In the genomic region with DNA sequence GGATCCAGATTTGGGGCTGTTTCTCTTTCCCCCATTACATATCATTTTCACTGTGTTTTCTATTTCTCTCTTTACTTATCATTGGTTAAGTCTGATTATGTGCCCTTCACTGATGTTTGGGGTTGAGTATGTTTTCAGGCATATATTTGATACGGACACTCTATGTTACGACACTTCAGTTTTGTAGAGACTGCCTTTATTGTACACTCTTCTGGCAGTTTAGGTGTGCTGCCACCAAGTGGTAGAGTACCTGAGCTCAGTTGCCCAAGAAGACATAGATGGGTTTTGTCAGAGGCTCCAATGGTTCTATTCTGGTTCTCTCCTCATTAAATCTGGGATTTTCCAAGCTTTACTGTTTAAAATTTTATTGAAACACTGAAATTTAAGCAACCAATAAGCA, we compare ENCODE assay signal across 9 cellular contexts.
DNase-seq lines count a peak whose midpoint lies in the region; ATAC-seq and TF ChIP-seq lines count a peak whose summit lies in the region.
"Had no signal": no experiment of that assay in that cellular context is flagged by ENCODE, and none has a peak within 500 bp of the region (broad histone marks: within the 10 kb centered on the region; RNA-seq: fewer than 3 reads in every experiment).

No MANE protein-coding gene starts in this region.

- no peaks in the 10 kb centered on the region for H3K9me3 ChIP-seq in Caco-2
- no peaks in the 10 kb centered on the region for H3K9me3 ChIP-seq in CD4-positive, alpha-beta memory T cell (ENCODE audit: control insufficient read depth in 1 of 2, low read length in 2 of 2)

- H3K4me3 ChIP-seq in Caco-2 (ENCODE audit: low read depth, low read length), result no peak overlapping the region
- H3K4me3 ChIP-seq in Jurkat, Clone E6-1 (ENCODE audit: low read length), result no peak overlapping the region
- H3K4me3 ChIP-seq in CD4-positive, alpha-beta memory T cell (ENCODE audit: low read length in 2 of 2), result no peak overlapping the region

- no peaks in the 10 kb centered on the region for H3K36me3 ChIP-seq in Caco-2 (ENCODE audit: control insufficient read depth, insufficient read depth, low read length)
- H3K36me3 ChIP-seq in CD4-positive, alpha-beta memory T cell (ENCODE audit: insufficient read depth, low read length), result no peaks in the 10 kb centered on the region

- no peaks in the 10 kb centered on the region for H3K4me1 ChIP-seq in Caco-2
- H3K4me1 ChIP-seq in CD4-positive, alpha-beta memory T cell (ENCODE audit: insufficient read depth, low read length), result no peaks in the 10 kb centered on the region

- peak; percentile 38 to 60 for TF ChIP-seq CTCF in Caco-2 (IDR thresholded peaks at IDR 0.05; ENCODE audit: insufficient read depth in 1 of 2, low read depth in 1 of 2, low read length in 1 of 2, severe bottlenecking in 1 of 2, unreplicated experiment in 1 of 2)

- CTCF ChIA-PET in Caco-2 (lab: Charles Lee), result interaction anchor here (1.5 kb wide), 1 partner anchor 214 kb away, joined by 5 read pairs; a partner anchor contains a TSS
- CTCF ChIA-PET in CD4-positive, alpha-beta memory T cell (lab: Charles Lee; ENCODE audit: partially characterized antibody), result no interaction called here

- H3K36me3 Mint-ChIP-seq in Caco-2 (ENCODE audit: insufficient read depth, unreplicated experiment), result no peaks in the 10 kb centered on the region
- H3K36me3 Mint-ChIP-seq in CD4-positive, alpha-beta memory T cell, result no peaks in the 10 kb centered on the region

- H3K27ac Mint-ChIP-seq in Caco-2 (ENCODE audit: unreplicated experiment), result no peak overlapping the region
- no peak overlapping the region for H3K27ac Mint-ChIP-seq in CD4-positive, alpha-beta memory T cell
- H3K27ac Mint-ChIP-seq: activated naive CD8-positive, alpha-beta T cell treated with anti-CD3 and anti-CD28 coated beads, Interleukin-2, amount 50 U/mL, for 24 hours had no signal

- peaks cover 2% of the 10 kb centered on the region for H3K27me3 ChIP-seq in Caco-2 (replicated peaks; ENCODE audit: control insufficient read depth, insufficient read depth, low read length)
- no peaks in the 10 kb centered on the region for H3K27me3 ChIP-seq in CD4-positive, alpha-beta memory T cell (ENCODE audit: insufficient read depth, low read length)

- peaks cover 12% of the 10 kb centered on the region for H3K4me1 Mint-ChIP-seq in Caco-2 (ENCODE audit: low read depth, unreplicated experiment)
- no peaks in the 10 kb centered on the region for H3K4me1 Mint-ChIP-seq in CD4-positive, alpha-beta memory T cell
- H3K4me1 Mint-ChIP-seq: activated naive CD8-positive, alpha-beta T cell treated with anti-CD3 and anti-CD28 coated beads, Interleukin-2, amount 50 U/mL, for 24 hours had no signal

- no peak overlapping the region for H3K27ac ChIP-seq in CD4-positive, alpha-beta memory T cell (ENCODE audit: low read depth, low read length)

- DNase-seq in Caco-2, result peak in 1 of 2 experiments; percentile 30
- peak; percentile 16 for DNase-seq in Jurkat, Clone E6-1 (ENCODE audit: low read depth, low spot score)
- DNase-seq in SKM-1 (lab: John Stamatoyannopoulos, UW; ENCODE audit: unreplicated experiment), result peak; percentile 6
- peak; percentile 18 for DNase-seq in kidney glomerular epithelial cell (lab: John Stamatoyannopoulos, UW)
- DNase-seq in CD4-positive, alpha-beta memory T cell, result no peak
- no peak for DNase-seq in GDM1 (lab: John Stamatoyannopoulos, UW)
- no peak for DNase-seq in EL
- DNase-seq: activated naive CD8-positive, alpha-beta T cell treated with anti-CD3 and anti-CD28 coated beads, Interleukin-2, amount 50 U/mL, for 24 hours had no signal

- H3K9me3 Mint-ChIP-seq in Caco-2 (ENCODE audit: unreplicated experiment), result no peaks in the 10 kb centered on the region
- peaks cover 0 to 2% (median 0%) of the 10 kb centered on the region in 8 donors for H3K9me3 Mint-ChIP-seq in CD4-positive, alpha-beta memory T cell
- H3K9me3 Mint-ChIP-seq: activated naive CD8-positive, alpha-beta T cell treated with anti-CD3 and anti-CD28 coated beads, Interleukin-2, amount 50 U/mL, for 24 hours had no signal

- no TSS peak for BruUV-seq in Caco-2 (replicated peaks; lab: Mats Ljungman, UMichigan)

- H3K4me3 Mint-ChIP-seq in Caco-2 (ENCODE audit: unreplicated experiment), result no peak overlapping the region
- no peak overlapping the region for H3K4me3 Mint-ChIP-seq in CD4-positive, alpha-beta memory T cell
- H3K4me3 Mint-ChIP-seq: activated naive CD8-positive, alpha-beta T cell treated with anti-CD3 and anti-CD28 coated beads, Interleukin-2, amount 50 U/mL, for 24 hours had no signal

- ATAC-seq in HG03159 (IDR thresholded peaks at IDR 0.05; ENCODE audit: unreplicated experiment), result no peak
- ATAC-seq: activated naive CD8-positive, alpha-beta T cell treated with anti-CD3 and anti-CD28 coated beads, Interleukin-2, amount 50 U/mL, for 24 hours had no signal

- intact Hi-C loops in Caco-2 (cut with micrococcal nuclease; ENCODE audit: unreplicated experiment), result loop anchor here (10.0 kb wide), 1 partner anchor 212 kb away; a partner anchor contains a TSS
- intact Hi-C loops in CD4-positive, alpha-beta memory T cell (cut with micrococcal nuclease), result no loop called here

- POLR2A ChIA-PET in Caco-2 (lab: Charles Lee), result no interaction called here
- POLR2A ChIA-PET in CD4-positive, alpha-beta memory T cell (lab: Charles Lee; ENCODE audit: partially characterized antibody), result no interaction called here

- peaks cover 3% of the 10 kb centered on the region for H3K27me3 Mint-ChIP-seq in Caco-2 (ENCODE audit: insufficient read depth, unreplicated experiment)
- peaks cover 7 to 13% of the 10 kb centered on the region in 2 donors for H3K27me3 Mint-ChIP-seq in CD4-positive, alpha-beta memory T cell

Comparison
In these comparisons a context has a peak if more than half of its experiments do, and no peak if none do; other contexts are left out.
1. DNase-seq: peak in Jurkat, Clone E6-1 (single experiment), SKM-1 (single experiment) and kidney glomerular epithelial cell (single experiment); none in CD4-positive, alpha-beta memory T cell (0 of 5), GDM1 (single experiment) and EL (single experiment).